ENCODE assay signal across 8 cellular contexts in the genomic region with DNA sequence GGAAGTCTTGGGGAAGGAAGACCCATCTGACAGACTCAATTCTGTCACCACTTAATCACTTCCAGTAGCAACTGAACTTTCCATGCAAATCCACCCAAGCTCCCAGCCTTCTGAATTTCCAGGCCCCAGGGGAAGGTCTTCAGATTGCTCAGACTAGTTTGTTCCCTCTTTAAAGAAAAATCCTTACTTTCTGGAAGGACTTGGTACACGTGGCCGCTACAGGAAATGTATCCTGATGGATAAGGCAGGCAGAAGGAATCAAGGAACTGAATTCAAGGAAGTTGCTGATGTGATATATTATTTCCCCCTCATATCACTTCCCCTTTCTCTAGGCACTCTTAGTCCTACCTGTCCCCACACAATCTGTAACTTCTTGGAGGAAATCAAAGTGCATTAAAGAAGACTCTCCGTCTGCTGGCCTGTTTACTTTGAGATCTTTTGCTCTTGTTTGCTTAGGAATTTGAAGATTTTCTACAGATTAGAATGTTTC. TPM values are rescaled to one million over a fixed set of nuclear protein-coding genes. Genes with fewer than 3 reads are reported as not detected.
DNase-seq lines count a peak whose midpoint lies in the region; ATAC-seq, FAIRE-seq and TF ChIP-seq lines count a peak whose summit lies in the region.

No MANE protein-coding gene starts in this region.

- H3K4me1 ChIP-seq in RWPE2 (ENCODE audit: insufficient read depth, poor library complexity, severe bottlenecking), result peaks cover 33% of the 10 kb centered on the region

- FAIRE-seq in G401.6 (lab: Jason Lieb, UNC), result peak; percentile 55

- H3K4me3 ChIP-seq in RWPE2 (ENCODE audit: severe bottlenecking) (no peak overlapping the region), fibroblast of pulmonary artery (replicated peaks; ENCODE audit: low read depth, low read length) (no peak overlapping the region)

- intact Hi-C loops in sciatic nerve (cut with DNase I), result no loop called here

- TF ChIP-seq CTCF in RWPE2 (IDR thresholded peaks at IDR 0.05; ENCODE audit: poor library complexity, severe bottlenecking) (no peak), fibroblast of pulmonary artery (IDR thresholded peaks at IDR 0.05; ENCODE audit: low read length, missing control alignments) (no peak), omental fat pad (IDR thresholded peaks at IDR 0.05) (no peak)

- DNase-seq in RWPE2 (ENCODE audit: low spot score) (no peak), fibroblast of pulmonary artery (ENCODE audit: low read depth) (peak; percentile 47), sciatic nerve (ENCODE audit: low spot score) (no peak), omental fat pad (ENCODE audit: low spot score) (no peak)
- DNase-seq in stimulated activated CD4-positive, alpha-beta T cell treated with anti-CD3 and anti-CD28 coated beads, Interleukin-1b, Interleukin-23, amount 100 ng/mL, for 48 hours, result no peak

- ATAC-seq in RWPE2 (ENCODE audit: low read depth), result no peak
- peak; percentile 49 for ATAC-seq in sciatic nerve
- no peak for ATAC-seq in omental fat pad (ENCODE audit: low FRiP score)
- ATAC-seq in GM18870 (IDR thresholded peaks at IDR 0.05; ENCODE audit: unreplicated experiment), result no peak
- no peak for ATAC-seq in GM21360 (IDR thresholded peaks at IDR 0.05; ENCODE audit: unreplicated experiment)

- H3K27me3 ChIP-seq in RWPE2 (ENCODE audit: insufficient read depth, poor library complexity, severe bottlenecking), result no peaks in the 10 kb centered on the region

- no peaks in the 10 kb centered on the region for H3K9me3 ChIP-seq in RWPE2 (ENCODE audit: severe bottlenecking)

- peak overlapping the region; percentile 93 for H3K27ac ChIP-seq in RWPE2 (ENCODE audit: poor library complexity, severe bottlenecking)

- H3K36me3 ChIP-seq in RWPE2 (ENCODE audit: low read depth), result peaks cover 32% of the 10 kb centered on the region

RNA-seq across cellular contexts. Expression of a gene that starts 6.4 kb away (rescaled TPM):
- total RNA-seq in sciatic nerve (177 TPM), omental fat pad (1,000 to 10,000 TPM in 1 of 4 donors, 100 to 1,000 TPM in 3; 291 to 1,245 (median 645) TPM)
